Comparison of ENCODE assay signal across 1 cellular context in genomic region chr22:49011379-49011768, GRCh38.
TF ChIP-seq lines count a peak whose summit lies in the region.

No MANE protein-coding gene starts in this region.

TF ChIP-seq in HepG2, 621 proteins besides CTCF, POLR2A, EP300 and RAD21 (continued from another document):
- TF ChIP-seq RBFOX2 (IDR thresholded peaks at IDR 0.05; ENCODE audit: low read depth, low read length): no peak
- no peak for TF ChIP-seq PHF5A (CRISPR knock-in tag; IDR thresholded peaks at IDR 0.05; ENCODE audit: low read depth, unreplicated experiment)
- TF ChIP-seq ELF3 (CRISPR knock-in tag; IDR thresholded peaks at IDR 0.05): no peak
- TF ChIP-seq HCFC1 (IDR thresholded peaks at IDR 0.05; ENCODE audit: low read depth, low read length): no peak
- TF ChIP-seq HNF4A (CRISPR knock-in tag; IDR thresholded peaks at IDR 0.05): no peak
- TF ChIP-seq, protein P1, sequence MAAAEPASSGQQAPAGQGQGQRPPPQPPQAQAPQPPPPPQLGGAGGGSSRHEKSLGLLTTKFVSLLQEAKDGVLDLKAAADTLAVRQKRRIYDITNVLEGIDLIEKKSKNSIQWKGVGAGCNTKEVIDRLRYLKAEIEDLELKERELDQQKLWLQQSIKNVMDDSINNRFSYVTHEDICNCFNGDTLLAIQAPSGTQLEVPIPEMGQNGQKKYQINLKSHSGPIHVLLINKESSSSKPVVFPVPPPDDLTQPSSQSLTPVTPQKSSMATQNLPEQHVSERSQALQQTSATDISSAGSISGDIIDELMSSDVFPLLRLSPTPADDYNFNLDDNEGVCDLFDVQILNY (CRISPR knock-in tag; conservative IDR thresholded peaks at IDR 0.05): no peak
- no peak for TF ChIP-seq SNAI1 (CRISPR knock-in tag; IDR thresholded peaks at IDR 0.05; ENCODE audit: borderline replicate concordance)
- no peak for TF ChIP-seq ZNF816 (CRISPR knock-in tag; IDR thresholded peaks at IDR 0.05; ENCODE audit: borderline replicate concordance)
